In the genomic region with DNA sequence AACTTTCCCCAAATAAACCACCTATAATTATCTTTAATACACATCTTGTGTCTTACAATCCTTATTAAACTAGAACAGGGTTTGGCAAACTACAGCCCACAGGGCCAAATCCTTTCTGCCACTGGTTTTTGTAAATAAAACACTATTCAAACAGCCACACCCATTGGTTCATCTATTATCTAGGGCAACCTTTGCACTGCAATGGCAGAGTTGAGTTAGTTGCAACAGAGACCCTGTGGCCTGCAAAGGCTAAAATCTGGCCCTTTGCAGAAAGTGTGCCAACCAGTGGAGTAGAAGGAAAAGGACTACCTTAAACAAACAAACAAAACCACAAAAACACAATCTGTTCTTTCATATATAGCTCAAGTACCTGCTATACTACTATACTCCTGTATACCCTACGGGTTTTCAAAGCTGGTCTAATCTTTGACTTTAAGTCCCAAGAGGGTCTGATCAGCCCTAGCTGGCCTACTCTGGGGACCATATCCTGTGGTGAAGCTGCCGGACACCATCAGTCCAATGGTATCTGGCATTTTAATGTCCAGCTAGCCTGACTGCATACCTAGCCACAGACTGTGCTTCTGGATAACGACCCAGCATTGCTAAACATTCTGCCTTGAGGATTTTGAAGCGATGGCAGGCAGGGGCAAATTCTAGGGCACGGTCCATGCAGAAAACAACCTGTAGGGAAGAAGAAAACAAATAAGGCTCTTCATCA, we compare ENCODE assay signal across 1 cellular context.
A peak's percentile ranks its signal among the peaks of the same experiment; 100 is the strongest.
TF ChIP-seq lines count a peak whose summit lies in the region.

No MANE protein-coding gene starts in this region.

TF ChIP-seq in HepG2, 621 proteins besides CTCF, POLR2A, EP300 and RAD21 (continues in another document):
- TF ChIP-seq SPEN (CRISPR knock-in tag; IDR thresholded peaks at IDR 0.05; ENCODE audit: low read depth) (no peak), ZBTB3 (CRISPR knock-in tag; IDR thresholded peaks at IDR 0.05; ENCODE audit: borderline replicate concordance, low read depth) (no peak), ZNF33A (CRISPR knock-in tag; IDR thresholded peaks at IDR 0.05; ENCODE audit: borderline replicate concordance) (no peak), ZNF205 (CRISPR knock-in tag; IDR thresholded peaks at IDR 0.05) (0 out of 2 replicates have a peak, but pooled peaks have one; percentile 45), PHF20 (CRISPR knock-in tag; IDR thresholded peaks at IDR 0.05) (no peak), RARA (CRISPR knock-in tag; IDR thresholded peaks at IDR 0.05) (peak; percentile 49; the same call in 1 of the 2 replicates), MBNL3 (CRISPR knock-in tag; conservative IDR thresholded peaks at IDR 0.05) (no peak), ZNF577 (CRISPR knock-in tag; IDR thresholded peaks at IDR 0.05; ENCODE audit: borderline replicate concordance, low read depth) (no peak), KDM3A (CRISPR knock-in tag; IDR thresholded peaks at IDR 0.05; ENCODE audit: low read depth) (no peak), ZNF777 (CRISPR knock-in tag; IDR thresholded peaks at IDR 0.05) (no peak), HOXA9 (CRISPR knock-in tag; IDR thresholded peaks at IDR 0.05; ENCODE audit: borderline replicate concordance) (no peak), SMC3 (IDR thresholded peaks at IDR 0.05; ENCODE audit: low read length) (peak; percentile 54), ZNF570 (CRISPR knock-in tag; IDR thresholded peaks at IDR 0.05; ENCODE audit: borderline replicate concordance) (no peak), ZNF720 (CRISPR knock-in tag; IDR thresholded peaks at IDR 0.05) (no peak), SRY (CRISPR knock-in tag; IDR thresholded peaks at IDR 0.05) (no peak), ZNF543 (CRISPR knock-in tag; IDR thresholded peaks at IDR 0.05) (no peak), ZNF598 (CRISPR knock-in tag; IDR thresholded peaks at IDR 0.05; ENCODE audit: borderline replicate concordance) (no peak), IKZF4 (CRISPR knock-in tag; IDR thresholded peaks at IDR 0.05; ENCODE audit: borderline replicate concordance, low read depth, not compliant biosample characterization) (no peak), SYNCRIP (IDR thresholded peaks at IDR 0.05; ENCODE audit: insufficient read depth, low read depth, low read length) (no peak), JUN (CRISPR knock-in tag; IDR thresholded peaks at IDR 0.05) (no peak), ZFP36L1 (CRISPR knock-in tag; IDR thresholded peaks at IDR 0.05) (no peak), NCOA5 (CRISPR knock-in tag; IDR thresholded peaks at IDR 0.05) (no peak), HNRNPLL (IDR thresholded peaks at IDR 0.05; ENCODE audit: low read depth, low read length, poor library complexity, severe bottlenecking) (no peak), HDAC1 (CRISPR knock-in tag; IDR thresholded peaks at IDR 0.05) (peak; percentile 76; the same call in 1 of the 2 replicates), ZBTB42 (CRISPR knock-in tag; IDR thresholded peaks at IDR 0.05) (no peak), ZNF24 (IDR thresholded peaks at IDR 0.05) (no peak), ZNF350 (CRISPR knock-in tag; IDR thresholded peaks at IDR 0.05; ENCODE audit: borderline replicate concordance, low read depth) (no peak), XRCC5 (optimal IDR thresholded peaks at IDR 0.05; ENCODE audit: low read length) (peak; percentile 64), SIX1 (CRISPR knock-in tag; IDR thresholded peaks at IDR 0.05; ENCODE audit: borderline replicate concordance) (no peak; the same call in 1 of the 2 replicates), CHD4 (IDR thresholded peaks at IDR 0.05; ENCODE audit: borderline replicate concordance, low read length) (no peak; the same call in 1 of the 2 replicates), ZNF20 (CRISPR knock-in tag; IDR thresholded peaks at IDR 0.05) (no peak), NFATC3 (CRISPR knock-in tag; IDR thresholded peaks at IDR 0.05) (no peak), FOXP1 (IDR thresholded peaks at IDR 0.05) (no peak), FOXP1 (CRISPR knock-in tag; IDR thresholded peaks at IDR 0.05) (peak; percentile 66), SMYD3 (CRISPR knock-in tag; IDR thresholded peaks at IDR 0.05) (no peak), ZNF232 (CRISPR knock-in tag; IDR thresholded peaks at IDR 0.05; ENCODE audit: borderline replicate concordance) (no peak)
- TF ChIP-seq, protein P1, sequence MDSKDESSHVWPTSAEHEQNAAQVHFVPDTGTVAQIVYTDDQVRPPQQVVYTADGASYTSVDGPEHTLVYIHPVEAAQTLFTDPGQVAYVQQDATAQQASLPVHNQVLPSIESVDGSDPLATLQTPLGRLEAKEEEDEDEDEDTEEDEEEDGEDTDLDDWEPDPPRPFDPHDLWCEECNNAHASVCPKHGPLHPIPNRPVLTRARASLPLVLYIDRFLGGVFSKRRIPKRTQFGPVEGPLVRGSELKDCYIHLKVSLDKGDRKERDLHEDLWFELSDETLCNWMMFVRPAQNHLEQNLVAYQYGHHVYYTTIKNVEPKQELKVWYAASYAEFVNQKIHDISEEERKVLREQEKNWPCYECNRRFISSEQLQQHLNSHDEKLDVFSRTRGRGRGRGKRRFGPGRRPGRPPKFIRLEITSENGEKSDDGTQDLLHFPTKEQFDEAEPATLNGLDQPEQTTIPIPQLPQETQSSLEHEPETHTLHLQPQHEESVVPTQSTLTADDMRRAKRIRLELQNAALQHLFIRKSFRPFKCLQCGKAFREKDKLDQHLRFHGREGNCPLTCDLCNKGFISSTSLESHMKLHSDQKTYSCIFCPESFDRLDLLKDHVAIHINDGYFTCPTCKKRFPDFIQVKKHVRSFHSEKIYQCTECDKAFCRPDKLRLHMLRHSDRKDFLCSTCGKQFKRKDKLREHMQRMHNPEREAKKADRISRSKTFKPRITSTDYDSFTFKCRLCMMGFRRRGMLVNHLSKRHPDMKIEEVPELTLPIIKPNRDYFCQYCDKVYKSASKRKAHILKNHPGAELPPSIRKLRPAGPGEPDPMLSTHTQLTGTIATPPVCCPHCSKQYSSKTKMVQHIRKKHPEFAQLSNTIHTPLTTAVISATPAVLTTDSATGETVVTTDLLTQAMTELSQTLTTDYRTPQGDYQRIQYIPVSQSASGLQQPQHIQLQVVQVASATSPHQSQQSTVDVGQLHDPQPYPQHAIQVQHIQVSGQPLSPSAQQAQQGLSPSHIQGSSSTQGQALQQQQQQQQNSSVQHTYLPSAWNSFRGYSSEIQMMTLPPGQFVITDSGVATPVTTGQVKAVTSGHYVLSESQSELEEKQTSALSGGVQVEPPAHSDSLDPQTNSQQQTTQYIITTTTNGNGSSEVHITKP (CRISPR knock-in tag; IDR thresholded peaks at IDR 0.05; ENCODE audit: low read depth) = no peak
- TF ChIP-seq, protein P2, sequence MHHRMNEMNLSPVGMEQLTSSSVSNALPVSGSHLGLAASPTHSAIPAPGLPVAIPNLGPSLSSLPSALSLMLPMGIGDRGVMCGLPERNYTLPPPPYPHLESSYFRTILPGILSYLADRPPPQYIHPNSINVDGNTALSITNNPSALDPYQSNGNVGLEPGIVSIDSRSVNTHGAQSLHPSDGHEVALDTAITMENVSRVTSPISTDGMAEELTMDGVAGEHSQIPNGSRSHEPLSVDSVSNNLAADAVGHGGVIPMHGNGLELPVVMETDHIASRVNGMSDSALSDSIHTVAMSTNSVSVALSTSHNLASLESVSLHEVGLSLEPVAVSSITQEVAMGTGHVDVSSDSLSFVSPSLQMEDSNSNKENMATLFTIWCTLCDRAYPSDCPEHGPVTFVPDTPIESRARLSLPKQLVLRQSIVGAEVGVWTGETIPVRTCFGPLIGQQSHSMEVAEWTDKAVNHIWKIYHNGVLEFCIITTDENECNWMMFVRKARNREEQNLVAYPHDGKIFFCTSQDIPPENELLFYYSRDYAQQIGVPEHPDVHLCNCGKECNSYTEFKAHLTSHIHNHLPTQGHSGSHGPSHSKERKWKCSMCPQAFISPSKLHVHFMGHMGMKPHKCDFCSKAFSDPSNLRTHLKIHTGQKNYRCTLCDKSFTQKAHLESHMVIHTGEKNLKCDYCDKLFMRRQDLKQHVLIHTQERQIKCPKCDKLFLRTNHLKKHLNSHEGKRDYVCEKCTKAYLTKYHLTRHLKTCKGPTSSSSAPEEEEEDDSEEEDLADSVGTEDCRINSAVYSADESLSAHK (CRISPR knock-in tag; IDR thresholded peaks at IDR 0.05; ENCODE audit: borderline replicate concordance) = no peak
- TF ChIP-seq, protein P3, sequence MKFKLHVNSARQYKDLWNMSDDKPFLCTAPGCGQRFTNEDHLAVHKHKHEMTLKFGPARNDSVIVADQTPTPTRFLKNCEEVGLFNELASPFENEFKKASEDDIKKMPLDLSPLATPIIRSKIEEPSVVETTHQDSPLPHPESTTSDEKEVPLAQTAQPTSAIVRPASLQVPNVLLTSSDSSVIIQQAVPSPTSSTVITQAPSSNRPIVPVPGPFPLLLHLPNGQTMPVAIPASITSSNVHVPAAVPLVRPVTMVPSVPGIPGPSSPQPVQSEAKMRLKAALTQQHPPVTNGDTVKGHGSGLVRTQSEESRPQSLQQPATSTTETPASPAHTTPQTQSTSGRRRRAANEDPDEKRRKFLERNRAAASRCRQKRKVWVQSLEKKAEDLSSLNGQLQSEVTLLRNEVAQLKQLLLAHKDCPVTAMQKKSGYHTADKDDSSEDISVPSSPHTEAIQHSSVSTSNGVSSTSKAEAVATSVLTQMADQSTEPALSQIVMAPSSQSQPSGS (CRISPR knock-in tag; IDR thresholded peaks at IDR 0.05) = peak; percentile 73
- TF ChIP-seq, protein P4, sequence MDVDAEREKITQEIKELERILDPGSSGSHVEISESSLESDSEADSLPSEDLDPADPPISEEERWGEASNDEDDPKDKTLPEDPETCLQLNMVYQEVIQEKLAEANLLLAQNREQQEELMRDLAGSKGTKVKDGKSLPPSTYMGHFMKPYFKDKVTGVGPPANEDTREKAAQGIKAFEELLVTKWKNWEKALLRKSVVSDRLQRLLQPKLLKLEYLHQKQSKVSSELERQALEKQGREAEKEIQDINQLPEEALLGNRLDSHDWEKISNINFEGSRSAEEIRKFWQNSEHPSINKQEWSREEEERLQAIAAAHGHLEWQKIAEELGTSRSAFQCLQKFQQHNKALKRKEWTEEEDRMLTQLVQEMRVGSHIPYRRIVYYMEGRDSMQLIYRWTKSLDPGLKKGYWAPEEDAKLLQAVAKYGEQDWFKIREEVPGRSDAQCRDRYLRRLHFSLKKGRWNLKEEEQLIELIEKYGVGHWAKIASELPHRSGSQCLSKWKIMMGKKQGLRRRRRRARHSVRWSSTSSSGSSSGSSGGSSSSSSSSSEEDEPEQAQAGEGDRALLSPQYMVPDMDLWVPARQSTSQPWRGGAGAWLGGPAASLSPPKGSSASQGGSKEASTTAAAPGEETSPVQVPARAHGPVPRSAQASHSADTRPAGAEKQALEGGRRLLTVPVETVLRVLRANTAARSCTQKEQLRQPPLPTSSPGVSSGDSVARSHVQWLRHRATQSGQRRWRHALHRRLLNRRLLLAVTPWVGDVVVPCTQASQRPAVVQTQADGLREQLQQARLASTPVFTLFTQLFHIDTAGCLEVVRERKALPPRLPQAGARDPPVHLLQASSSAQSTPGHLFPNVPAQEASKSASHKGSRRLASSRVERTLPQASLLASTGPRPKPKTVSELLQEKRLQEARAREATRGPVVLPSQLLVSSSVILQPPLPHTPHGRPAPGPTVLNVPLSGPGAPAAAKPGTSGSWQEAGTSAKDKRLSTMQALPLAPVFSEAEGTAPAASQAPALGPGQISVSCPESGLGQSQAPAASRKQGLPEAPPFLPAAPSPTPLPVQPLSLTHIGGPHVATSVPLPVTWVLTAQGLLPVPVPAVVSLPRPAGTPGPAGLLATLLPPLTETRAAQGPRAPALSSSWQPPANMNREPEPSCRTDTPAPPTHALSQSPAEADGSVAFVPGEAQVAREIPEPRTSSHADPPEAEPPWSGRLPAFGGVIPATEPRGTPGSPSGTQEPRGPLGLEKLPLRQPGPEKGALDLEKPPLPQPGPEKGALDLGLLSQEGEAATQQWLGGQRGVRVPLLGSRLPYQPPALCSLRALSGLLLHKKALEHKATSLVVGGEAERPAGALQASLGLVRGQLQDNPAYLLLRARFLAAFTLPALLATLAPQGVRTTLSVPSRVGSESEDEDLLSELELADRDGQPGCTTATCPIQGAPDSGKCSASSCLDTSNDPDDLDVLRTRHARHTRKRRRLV (CRISPR knock-in tag; IDR thresholded peaks at IDR 0.05) = no peak
- TF ChIP-seq, protein P5, sequence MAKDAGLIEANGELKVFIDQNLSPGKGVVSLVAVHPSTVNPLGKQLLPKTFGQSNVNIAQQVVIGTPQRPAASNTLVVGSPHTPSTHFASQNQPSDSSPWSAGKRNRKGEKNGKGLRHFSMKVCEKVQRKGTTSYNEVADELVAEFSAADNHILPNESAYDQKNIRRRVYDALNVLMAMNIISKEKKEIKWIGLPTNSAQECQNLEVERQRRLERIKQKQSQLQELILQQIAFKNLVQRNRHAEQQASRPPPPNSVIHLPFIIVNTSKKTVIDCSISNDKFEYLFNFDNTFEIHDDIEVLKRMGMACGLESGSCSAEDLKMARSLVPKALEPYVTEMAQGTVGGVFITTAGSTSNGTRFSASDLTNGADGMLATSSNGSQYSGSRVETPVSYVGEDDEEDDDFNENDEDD (CRISPR knock-in tag; IDR thresholded peaks at IDR 0.05; ENCODE audit: borderline replicate concordance) = no peak
- TF ChIP-seq, protein P6, sequence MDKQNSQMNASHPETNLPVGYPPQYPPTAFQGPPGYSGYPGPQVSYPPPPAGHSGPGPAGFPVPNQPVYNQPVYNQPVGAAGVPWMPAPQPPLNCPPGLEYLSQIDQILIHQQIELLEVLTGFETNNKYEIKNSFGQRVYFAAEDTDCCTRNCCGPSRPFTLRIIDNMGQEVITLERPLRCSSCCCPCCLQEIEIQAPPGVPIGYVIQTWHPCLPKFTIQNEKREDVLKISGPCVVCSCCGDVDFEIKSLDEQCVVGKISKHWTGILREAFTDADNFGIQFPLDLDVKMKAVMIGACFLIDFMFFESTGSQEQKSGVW (CRISPR knock-in tag; IDR thresholded peaks at IDR 0.05; ENCODE audit: borderline replicate concordance) = no peak
- TF ChIP-seq, protein P7, sequence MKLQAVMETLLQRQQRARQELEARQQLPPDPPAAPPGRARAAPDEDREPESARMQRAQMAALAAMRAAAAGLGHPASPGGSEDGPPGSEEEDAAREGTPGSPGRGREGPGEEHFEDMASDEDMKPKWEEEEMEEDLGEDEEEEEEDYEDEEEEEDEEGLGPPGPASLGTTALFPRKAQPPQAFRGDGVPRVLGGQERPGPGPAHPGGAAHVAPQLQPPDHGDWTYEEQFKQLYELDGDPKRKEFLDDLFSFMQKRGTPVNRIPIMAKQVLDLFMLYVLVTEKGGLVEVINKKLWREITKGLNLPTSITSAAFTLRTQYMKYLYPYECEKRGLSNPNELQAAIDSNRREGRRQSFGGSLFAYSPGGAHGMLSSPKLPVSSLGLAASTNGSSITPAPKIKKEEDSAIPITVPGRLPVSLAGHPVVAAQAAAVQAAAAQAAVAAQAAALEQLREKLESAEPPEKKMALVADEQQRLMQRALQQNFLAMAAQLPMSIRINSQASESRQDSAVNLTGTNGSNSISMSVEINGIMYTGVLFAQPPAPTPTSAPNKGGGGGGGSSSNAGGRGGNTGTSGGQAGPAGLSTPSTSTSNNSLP (IDR thresholded peaks at IDR 0.05; ENCODE audit: low read depth, low read length) = no peak
- TF ChIP-seq, protein P8, sequence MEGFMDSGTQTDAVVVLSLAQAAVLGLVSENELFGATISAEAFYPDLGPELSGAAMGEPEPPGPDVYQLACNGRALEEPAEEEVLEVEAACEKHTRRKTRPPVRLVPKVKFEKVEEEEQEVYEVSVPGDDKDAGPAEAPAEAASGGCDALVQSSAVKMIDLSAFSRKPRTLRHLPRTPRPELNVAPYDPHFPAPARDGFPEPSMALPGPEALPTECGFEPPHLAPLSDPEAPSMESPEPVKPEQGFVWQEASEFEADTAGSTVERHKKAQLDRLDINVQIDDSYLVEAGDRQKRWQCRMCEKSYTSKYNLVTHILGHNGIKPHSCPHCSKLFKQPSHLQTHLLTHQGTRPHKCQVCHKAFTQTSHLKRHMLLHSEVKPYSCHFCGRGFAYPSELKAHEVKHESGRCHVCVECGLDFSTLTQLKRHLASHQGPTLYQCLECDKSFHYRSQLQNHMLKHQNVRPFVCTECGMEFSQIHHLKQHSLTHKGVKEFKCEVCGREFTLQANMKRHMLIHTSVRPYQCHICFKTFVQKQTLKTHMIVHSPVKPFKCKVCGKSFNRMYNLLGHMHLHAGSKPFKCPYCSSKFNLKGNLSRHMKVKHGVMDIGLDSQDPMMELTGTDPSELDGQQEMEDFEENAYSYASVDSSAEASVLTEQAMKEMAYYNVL (CRISPR knock-in tag; IDR thresholded peaks at IDR 0.05; ENCODE audit: borderline replicate concordance) = no peak
